ENCODE assay signal across 2 cellular contexts in the genomic region with DNA sequence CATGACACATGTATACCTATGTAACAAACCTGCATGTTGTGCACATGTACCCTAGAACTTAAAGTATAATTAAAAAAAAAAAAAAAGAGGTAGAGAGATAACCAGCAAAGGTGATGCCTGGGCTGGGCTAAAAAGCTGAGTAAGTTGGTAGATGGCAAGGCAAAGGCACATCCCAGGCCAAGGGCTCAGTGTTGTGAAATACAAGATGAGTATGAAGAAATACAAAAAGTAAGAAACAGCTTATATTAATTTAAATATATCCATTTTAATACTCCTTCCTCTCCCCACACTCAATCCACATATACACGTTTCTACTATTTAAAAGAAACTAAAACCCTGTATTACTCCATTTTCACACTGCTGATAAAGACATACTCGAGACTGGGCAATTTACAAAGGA.
TF ChIP-seq lines count a peak whose summit lies in the region.

No MANE protein-coding gene starts in this region.

TF ChIP-seq in K562, 482 proteins besides CTCF, POLR2A, EP300 and RAD21 (continues in another document):
- TF ChIP-seq, protein P1, sequence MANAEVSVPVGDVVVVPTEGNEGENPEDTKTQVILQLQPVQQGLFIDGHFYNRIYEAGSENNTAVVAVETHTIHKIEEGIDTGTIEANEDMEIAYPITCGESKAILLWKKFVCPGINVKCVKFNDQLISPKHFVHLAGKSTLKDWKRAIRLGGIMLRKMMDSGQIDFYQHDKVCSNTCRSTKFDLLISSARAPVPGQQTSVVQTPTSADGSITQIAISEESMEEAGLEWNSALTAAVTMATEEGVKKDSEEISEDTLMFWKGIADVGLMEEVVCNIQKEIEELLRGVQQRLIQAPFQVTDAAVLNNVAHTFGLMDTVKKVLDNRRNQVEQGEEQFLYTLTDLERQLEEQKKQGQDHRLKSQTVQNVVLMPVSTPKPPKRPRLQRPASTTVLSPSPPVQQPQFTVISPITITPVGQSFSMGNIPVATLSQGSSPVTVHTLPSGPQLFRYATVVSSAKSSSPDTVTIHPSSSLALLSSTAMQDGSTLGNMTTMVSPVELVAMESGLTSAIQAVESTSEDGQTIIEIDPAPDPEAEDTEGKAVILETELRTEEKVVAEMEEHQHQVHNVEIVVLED (CRISPR knock-in tag; IDR thresholded peaks at IDR 0.05): no peak
- TF ChIP-seq FOXA1 (IDR thresholded peaks at IDR 0.05; ENCODE audit: borderline replicate concordance): no peak
- TF ChIP-seq CEBPG (CRISPR knock-in tag; IDR thresholded peaks at IDR 0.05): no peak
- TF ChIP-seq CEBPG (tag; conservative IDR thresholded peaks at IDR 0.05 in 1 of 2, IDR thresholded peaks at IDR 0.05 in 1 of 2): peak in 1 of 2 experiments; percentile 20; a peak in 1 of 4 replicates
- TF ChIP-seq KDM1A (IDR thresholded peaks at IDR 0.05): no peak
- TF ChIP-seq, protein P2, sequence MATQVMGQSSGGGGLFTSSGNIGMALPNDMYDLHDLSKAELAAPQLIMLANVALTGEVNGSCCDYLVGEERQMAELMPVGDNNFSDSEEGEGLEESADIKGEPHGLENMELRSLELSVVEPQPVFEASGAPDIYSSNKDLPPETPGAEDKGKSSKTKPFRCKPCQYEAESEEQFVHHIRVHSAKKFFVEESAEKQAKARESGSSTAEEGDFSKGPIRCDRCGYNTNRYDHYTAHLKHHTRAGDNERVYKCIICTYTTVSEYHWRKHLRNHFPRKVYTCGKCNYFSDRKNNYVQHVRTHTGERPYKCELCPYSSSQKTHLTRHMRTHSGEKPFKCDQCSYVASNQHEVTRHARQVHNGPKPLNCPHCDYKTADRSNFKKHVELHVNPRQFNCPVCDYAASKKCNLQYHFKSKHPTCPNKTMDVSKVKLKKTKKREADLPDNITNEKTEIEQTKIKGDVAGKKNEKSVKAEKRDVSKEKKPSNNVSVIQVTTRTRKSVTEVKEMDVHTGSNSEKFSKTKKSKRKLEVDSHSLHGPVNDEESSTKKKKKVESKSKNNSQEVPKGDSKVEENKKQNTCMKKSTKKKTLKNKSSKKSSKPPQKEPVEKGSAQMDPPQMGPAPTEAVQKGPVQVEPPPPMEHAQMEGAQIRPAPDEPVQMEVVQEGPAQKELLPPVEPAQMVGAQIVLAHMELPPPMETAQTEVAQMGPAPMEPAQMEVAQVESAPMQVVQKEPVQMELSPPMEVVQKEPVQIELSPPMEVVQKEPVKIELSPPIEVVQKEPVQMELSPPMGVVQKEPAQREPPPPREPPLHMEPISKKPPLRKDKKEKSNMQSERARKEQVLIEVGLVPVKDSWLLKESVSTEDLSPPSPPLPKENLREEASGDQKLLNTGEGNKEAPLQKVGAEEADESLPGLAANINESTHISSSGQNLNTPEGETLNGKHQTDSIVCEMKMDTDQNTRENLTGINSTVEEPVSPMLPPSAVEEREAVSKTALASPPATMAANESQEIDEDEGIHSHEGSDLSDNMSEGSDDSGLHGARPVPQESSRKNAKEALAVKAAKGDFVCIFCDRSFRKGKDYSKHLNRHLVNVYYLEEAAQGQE (CRISPR knock-in tag; IDR thresholded peaks at IDR 0.05; ENCODE audit: low read depth): no peak
- TF ChIP-seq, protein P3, sequence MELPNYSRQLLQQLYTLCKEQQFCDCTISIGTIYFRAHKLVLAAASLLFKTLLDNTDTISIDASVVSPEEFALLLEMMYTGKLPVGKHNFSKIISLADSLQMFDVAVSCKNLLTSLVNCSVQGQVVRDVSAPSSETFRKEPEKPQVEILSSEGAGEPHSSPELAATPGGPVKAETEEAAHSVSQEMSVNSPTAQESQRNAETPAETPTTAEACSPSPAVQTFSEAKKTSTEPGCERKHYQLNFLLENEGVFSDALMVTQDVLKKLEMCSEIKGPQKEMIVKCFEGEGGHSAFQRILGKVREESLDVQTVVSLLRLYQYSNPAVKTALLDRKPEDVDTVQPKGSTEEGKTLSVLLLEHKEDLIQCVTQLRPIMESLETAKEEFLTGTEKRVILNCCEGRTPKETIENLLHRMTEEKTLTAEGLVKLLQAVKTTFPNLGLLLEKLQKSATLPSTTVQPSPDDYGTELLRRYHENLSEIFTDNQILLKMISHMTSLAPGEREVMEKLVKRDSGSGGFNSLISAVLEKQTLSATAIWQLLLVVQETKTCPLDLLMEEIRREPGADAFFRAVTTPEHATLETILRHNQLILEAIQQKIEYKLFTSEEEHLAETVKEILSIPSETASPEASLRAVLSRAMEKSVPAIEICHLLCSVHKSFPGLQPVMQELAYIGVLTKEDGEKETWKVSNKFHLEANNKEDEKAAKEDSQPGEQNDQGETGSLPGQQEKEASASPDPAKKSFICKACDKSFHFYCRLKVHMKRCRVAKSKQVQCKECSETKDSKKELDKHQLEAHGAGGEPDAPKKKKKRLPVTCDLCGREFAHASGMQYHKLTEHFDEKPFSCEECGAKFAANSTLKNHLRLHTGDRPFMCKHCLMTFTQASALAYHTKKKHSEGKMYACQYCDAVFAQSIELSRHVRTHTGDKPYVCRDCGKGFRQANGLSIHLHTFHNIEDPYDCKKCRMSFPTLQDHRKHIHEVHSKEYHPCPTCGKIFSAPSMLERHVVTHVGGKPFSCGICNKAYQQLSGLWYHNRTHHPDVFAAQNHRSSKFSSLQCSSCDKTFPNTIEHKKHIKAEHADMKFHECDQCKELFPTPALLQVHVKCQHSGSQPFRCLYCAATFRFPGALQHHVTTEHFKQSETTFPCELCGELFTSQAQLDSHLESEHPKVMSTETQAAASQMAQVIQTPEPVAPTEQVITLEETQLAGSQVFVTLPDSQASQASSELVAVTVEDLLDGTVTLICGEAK (IDR thresholded peaks at IDR 0.05): 0 out of 2 replicates have a peak, but pooled peaks have one; percentile 18
- TF ChIP-seq, protein P3 (CRISPR knock-in tag; IDR thresholded peaks at IDR 0.05): no peak

TF ChIP-seq in HepG2, 621 proteins besides CTCF, POLR2A, EP300 and RAD21:
- 0 out of 2 replicates have a peak, but pooled peaks have one; percentile 27 for TF ChIP-seq CEBPB (IDR thresholded peaks at IDR 0.05; ENCODE audit: borderline replicate concordance, low read depth, low read length)
- TF ChIP-seq, protein P4, sequence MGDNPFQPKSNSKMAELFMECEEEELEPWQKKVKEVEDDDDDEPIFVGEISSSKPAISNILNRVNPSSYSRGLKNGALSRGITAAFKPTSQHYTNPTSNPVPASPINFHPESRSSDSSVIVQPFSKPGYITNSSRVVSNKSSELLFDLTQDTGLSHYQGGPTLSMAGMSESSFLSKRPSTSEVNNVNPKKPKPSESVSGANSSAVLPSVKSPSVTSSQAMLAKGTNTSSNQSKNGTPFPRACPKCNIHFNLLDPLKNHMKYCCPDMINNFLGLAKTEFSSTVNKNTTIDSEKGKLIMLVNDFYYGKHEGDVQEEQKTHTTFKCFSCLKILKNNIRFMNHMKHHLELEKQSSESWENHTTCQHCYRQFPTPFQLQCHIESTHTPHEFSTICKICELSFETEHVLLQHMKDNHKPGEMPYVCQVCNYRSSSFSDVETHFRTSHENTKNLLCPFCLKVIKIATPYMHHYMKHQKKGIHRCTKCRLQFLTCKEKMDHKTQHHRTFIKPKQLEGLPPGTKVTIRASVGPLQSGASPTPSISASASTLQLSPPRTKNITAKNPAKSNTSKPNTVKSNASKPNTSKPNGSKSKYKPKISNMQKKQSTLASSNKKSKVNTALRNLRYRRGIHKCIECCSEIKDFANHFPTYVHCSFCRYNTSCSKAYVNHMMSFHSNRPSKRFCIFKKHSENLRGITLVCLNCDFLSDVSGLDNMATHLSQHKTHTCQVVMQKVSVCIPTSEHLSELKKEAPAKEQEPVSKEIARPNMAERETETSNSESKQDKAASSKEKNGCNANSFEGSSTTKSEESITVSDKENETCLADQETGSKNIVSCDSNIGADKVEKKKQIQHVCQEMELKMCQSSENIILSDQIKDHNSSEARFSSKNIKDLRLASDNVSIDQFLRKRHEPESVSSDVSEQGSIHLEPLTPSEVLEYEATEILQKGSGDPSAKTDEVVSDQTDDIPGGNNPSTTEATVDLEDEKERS (CRISPR knock-in tag; IDR thresholded peaks at IDR 0.05): no peak
- no peak for TF ChIP-seq ZSCAN31 (CRISPR knock-in tag; IDR thresholded peaks at IDR 0.05; ENCODE audit: low read depth)
- TF ChIP-seq, protein P5, sequence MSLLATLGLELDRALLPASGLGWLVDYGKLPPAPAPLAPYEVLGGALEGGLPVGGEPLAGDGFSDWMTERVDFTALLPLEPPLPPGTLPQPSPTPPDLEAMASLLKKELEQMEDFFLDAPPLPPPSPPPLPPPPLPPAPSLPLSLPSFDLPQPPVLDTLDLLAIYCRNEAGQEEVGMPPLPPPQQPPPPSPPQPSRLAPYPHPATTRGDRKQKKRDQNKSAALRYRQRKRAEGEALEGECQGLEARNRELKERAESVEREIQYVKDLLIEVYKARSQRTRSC (CRISPR knock-in tag; IDR thresholded peaks at IDR 0.05; ENCODE audit: low read depth): no peak
